Comparison of ENCODE assay signal across 14 cellular contexts in the genomic region with DNA sequence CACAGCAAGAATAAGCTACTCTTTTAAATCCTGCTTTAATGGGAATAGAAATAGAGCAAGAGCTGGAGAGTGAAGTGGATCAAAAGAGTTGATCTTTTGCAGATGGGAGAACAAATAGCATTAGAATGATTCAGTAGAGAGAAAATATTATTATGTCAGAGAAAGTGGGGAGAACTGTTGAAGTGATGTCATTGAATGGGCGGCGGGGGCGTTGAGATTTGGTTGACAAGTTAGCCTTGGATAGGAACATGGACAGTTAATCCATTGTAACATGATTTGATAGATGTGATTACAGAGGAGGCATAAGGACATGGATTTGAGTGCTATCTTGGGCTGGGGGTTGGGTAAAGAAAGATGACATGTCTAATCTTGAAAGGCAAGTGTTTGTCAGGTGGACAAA. TPM values are rescaled to one million over a fixed set of nuclear protein-coding genes. Genes with fewer than 3 reads are reported as not detected.
DNase-seq lines count a peak whose midpoint lies in the region; ATAC-seq and TF ChIP-seq lines count a peak whose summit lies in the region.
"Had no signal": no experiment of that assay in that cellular context is flagged by ENCODE, and none has a peak within 500 bp of the region (broad histone marks: within the 10 kb centered on the region; RNA-seq: fewer than 3 reads in every experiment).

No MANE protein-coding gene starts in this region.

- CTCF ChIA-PET in Calu3 (lab: Charles Lee) (interaction anchor here (0.7 kb wide), 1 partner anchor 113 kb away, joined by 3 read pairs; no protein-coding TSS in a partner anchor), Panc1 (lab: Charles Lee) (interaction anchor here (0.5 kb wide), 1 partner anchor 82 kb away, joined by 3 read pairs; a partner anchor contains a TSS)

- no peaks in the 10 kb centered on the region for H3K4me1 Mint-ChIP-seq in Calu3 (ENCODE audit: low read depth, unreplicated experiment)
- H3K4me1 Mint-ChIP-seq in nephron progenitor cell, result no peaks in the 10 kb centered on the region
- H3K4me1 Mint-ChIP-seq in activated CD4-positive, alpha-beta T cell treated with anti-CD3 and anti-CD28 coated beads, Interleukin-2, amount 10 ng/mL, durations not matched to agents 24 days and 14 days, result peaks cover 9% of the 10 kb centered on the region
- H3K4me1 Mint-ChIP-seq: B cell, GM23338 had no signal

- no TSS peak for BruUV-seq in Calu3 (replicated peaks; lab: Mats Ljungman, UMichigan)
- BruUV-seq in Panc1 (replicated peaks; lab: Mats Ljungman, UMichigan), result TSS peak; percentile 57

- H3K4me3 ChIP-seq in Panc1 (ENCODE audit: low read depth in 2 of 2, low read length in 2 of 2), result no peak overlapping the region
- H3K4me3 ChIP-seq: GM23338 had no signal

- peaks cover 46% of the 10 kb centered on the region for H3K36me3 Mint-ChIP-seq in Calu3 (ENCODE audit: insufficient read depth, unreplicated experiment)
- peaks cover 91% of the 10 kb centered on the region for H3K36me3 Mint-ChIP-seq in nephron progenitor cell (ENCODE audit: low read depth)
- peaks cover 35% of the 10 kb centered on the region for H3K36me3 Mint-ChIP-seq in activated CD4-positive, alpha-beta T cell treated with anti-CD3 and anti-CD28 coated beads, Interleukin-2, amount 10 ng/mL, durations not matched to agents 24 days and 14 days (ENCODE audit: low read depth)

- H3K27ac Mint-ChIP-seq in Calu3 (ENCODE audit: unreplicated experiment), result peak overlapping the region; percentile 4
- H3K27ac Mint-ChIP-seq in nephron progenitor cell, result peak overlapping the region; percentile 1
- H3K27ac Mint-ChIP-seq in activated CD4-positive, alpha-beta T cell treated with anti-CD3 and anti-CD28 coated beads, Interleukin-2, amount 10 ng/mL, durations not matched to agents 24 days and 14 days, result no peak overlapping the region
- H3K27ac Mint-ChIP-seq: B cell, GM23338 had no signal

- H3K9me3 ChIP-seq in Panc1 (ENCODE audit: control insufficient read depth, insufficient read depth, low read depth, low read length), result no peaks in the 10 kb centered on the region

- no peak overlapping the region for H3K27ac ChIP-seq in Panc1 (ENCODE audit: low read length)

- in situ Hi-C loops in Panc1 (cut with HindIII; ENCODE audit: low pct_unique_long_range_greater_than_20kb, low sequenced_read_pairs), result no loop called here

- DNase-seq in Calu3, result no peak
- DNase-seq in Panc1 (ENCODE audit: low read depth, low spot score), result no peak
- DNase-seq in nephron progenitor cell, result no peak
- DNase-seq in NCI-H345 treated with DMSO at 0.1 percent for 48 hours (lab: John Stamatoyannopoulos, UW; ENCODE audit: unreplicated experiment), result no peak
- DNase-seq in activated CD4-positive, alpha-beta T cell treated with anti-CD3 and anti-CD28 coated beads, Interleukin-2, amount 10 ng/mL, durations not matched to agents 24 days and 14 days, result no peak
- DNase-seq: C1 segment of cervical spinal cord; CD4-positive, alpha-beta memory T cell; DMS153; DMS79 treated with DMSO at 0.1 percent for 48 hours; EL; H7 had no signal

- TF ChIP-seq CTCF in Calu3 (IDR thresholded peaks at IDR 0.05; ENCODE audit: unreplicated experiment), result no peak
- TF ChIP-seq CTCF in Panc1 (IDR thresholded peaks at IDR 0.05), result no peak
- TF ChIP-seq CTCF in nephron progenitor cell (IDR thresholded peaks at IDR 0.05), result no peak

- intact Hi-C loops in Calu3 (cut with micrococcal nuclease; ENCODE audit: unreplicated experiment), result no loop called here
- intact Hi-C loops in Panc1 (cut with micrococcal nuclease; ENCODE audit: unreplicated experiment), result no loop called here
- intact Hi-C loops in activated CD4-positive, alpha-beta T cell treated with anti-CD3 and anti-CD28 coated beads, Interleukin-2, amount 10 ng/mL, durations not matched to agents 24 days and 14 days (cut with micrococcal nuclease), result no loop called here

- H3K9me3 Mint-ChIP-seq in Calu3 (ENCODE audit: low read depth, unreplicated experiment) (no peaks in the 10 kb centered on the region), nephron progenitor cell (peaks cover 6% of the 10 kb centered on the region)
- no peaks in the 10 kb centered on the region for H3K9me3 Mint-ChIP-seq in activated CD4-positive, alpha-beta T cell treated with anti-CD3 and anti-CD28 coated beads, Interleukin-2, amount 10 ng/mL, durations not matched to agents 24 days and 14 days
- H3K9me3 Mint-ChIP-seq: CD4-positive, alpha-beta memory T cell; GM23338; IgD-negative memory B cell had no signal

- no peaks in the 10 kb centered on the region for H3K36me3 ChIP-seq in Panc1 (ENCODE audit: control insufficient read depth, insufficient read depth, low read length)

- H3K27me3 Mint-ChIP-seq in Calu3 (ENCODE audit: unreplicated experiment), result no peaks in the 10 kb centered on the region
- H3K27me3 Mint-ChIP-seq in nephron progenitor cell (ENCODE audit: low read depth, poor library complexity), result no peaks in the 10 kb centered on the region
- H3K27me3 Mint-ChIP-seq in activated CD4-positive, alpha-beta T cell treated with anti-CD3 and anti-CD28 coated beads, Interleukin-2, amount 10 ng/mL, durations not matched to agents 24 days and 14 days, result no peaks in the 10 kb centered on the region
- H3K27me3 Mint-ChIP-seq: B cell; CD4-positive, alpha-beta memory T cell; IgD-negative memory B cell had no signal

- POLR2A ChIA-PET in Panc1 (lab: Charles Lee), result no interaction called here

- no peaks in the 10 kb centered on the region for H3K27me3 ChIP-seq in Panc1 (ENCODE audit: control insufficient read depth, insufficient read depth, low read length)

- H3K4me1 ChIP-seq in Panc1 (ENCODE audit: control insufficient read depth, insufficient read depth, low read length), result no peaks in the 10 kb centered on the region

- no peak for ATAC-seq in Panc1
- ATAC-seq: GM23338 had no signal

- H3K4me3 Mint-ChIP-seq in Calu3 (ENCODE audit: low read depth, unreplicated experiment) (no peak overlapping the region), nephron progenitor cell (no peak overlapping the region)
- H3K4me3 Mint-ChIP-seq in activated CD4-positive, alpha-beta T cell treated with anti-CD3 and anti-CD28 coated beads, Interleukin-2, amount 10 ng/mL, durations not matched to agents 24 days and 14 days, result no peak overlapping the region
- H3K4me3 Mint-ChIP-seq: B cell; CD4-positive, alpha-beta memory T cell; GM23338; IgD-negative memory B cell had no signal

RNA-seq across cellular contexts. Expression of a gene that starts 9.2 kb away (rescaled TPM):
- total RNA-seq in Calu3 (2022) (23.0 and 30.0 TPM in 2 replicates), Panc1 (2021; ENCODE audit: unreplicated experiment) (15.8 TPM)
- 24.4 TPM for polyA plus RNA-seq in Panc1 (2012; ENCODE audit: insufficient read length)
- 11.4 and 14.4 TPM in 2 replicates for total RNA-seq in activated CD4-positive, alpha-beta T cell treated with anti-CD3 and anti-CD28 coated beads, Interleukin-2, amount 10 ng/mL, durations not matched to agents 24 days and 14 days

RNA-seq across cellular contexts. Expression of a gene that starts 11.1 kb away (rescaled TPM):
- total RNA-seq in Calu3 (2022) (25.3 and 32.4 TPM in 2 replicates), Panc1 (2021; ENCODE audit: unreplicated experiment) (30.8 TPM)
- 18.1 TPM for polyA plus RNA-seq in Panc1 (2012; ENCODE audit: insufficient read length)
- total RNA-seq in activated CD4-positive, alpha-beta T cell treated with anti-CD3 and anti-CD28 coated beads, Interleukin-2, amount 10 ng/mL, durations not matched to agents 24 days and 14 days, result 28.9 and 39.4 TPM in 2 replicates

RNA-seq across cellular contexts. Expression of a gene that starts 18.2 kb away (rescaled TPM):
- total RNA-seq in Calu3 (2022) (103 and 107 TPM in 2 replicates), Panc1 (2021; ENCODE audit: unreplicated experiment) (69.1 TPM)
- 60.3 TPM for polyA plus RNA-seq in Panc1 (2012; ENCODE audit: insufficient read length)
- total RNA-seq in activated CD4-positive, alpha-beta T cell treated with anti-CD3 and anti-CD28 coated beads, Interleukin-2, amount 10 ng/mL, durations not matched to agents 24 days and 14 days, result 79.4 and 83.6 TPM in 2 replicates

RNA-seq across cellular contexts. Expression of a gene that starts 18.8 kb away (rescaled TPM):
- total RNA-seq in Calu3 (2022) (119 and 134 TPM in 2 replicates), Panc1 (2021; ENCODE audit: unreplicated experiment) (82.9 TPM)
- polyA plus RNA-seq in Panc1 (2012; ENCODE audit: insufficient read length), result 31.9 TPM
- 106 and 107 TPM in 2 replicates for total RNA-seq in activated CD4-positive, alpha-beta T cell treated with anti-CD3 and anti-CD28 coated beads, Interleukin-2, amount 10 ng/mL, durations not matched to agents 24 days and 14 days

RNA-seq across cellular contexts. Expression of a gene that starts 37.0 kb away (rescaled TPM):
- total RNA-seq in Calu3 (2022) (51.6 and 55.6 TPM in 2 replicates), Panc1 (2021; ENCODE audit: unreplicated experiment) (44.5 TPM)
- 56.6 TPM for polyA plus RNA-seq in Panc1 (2012; ENCODE audit: insufficient read length)
- total RNA-seq in activated CD4-positive, alpha-beta T cell treated with anti-CD3 and anti-CD28 coated beads, Interleukin-2, amount 10 ng/mL, durations not matched to agents 24 days and 14 days, result 53.4 and 56.7 TPM in 2 replicates
